27 cellular contexts compared by ENCODE assay signal in the genomic region with DNA sequence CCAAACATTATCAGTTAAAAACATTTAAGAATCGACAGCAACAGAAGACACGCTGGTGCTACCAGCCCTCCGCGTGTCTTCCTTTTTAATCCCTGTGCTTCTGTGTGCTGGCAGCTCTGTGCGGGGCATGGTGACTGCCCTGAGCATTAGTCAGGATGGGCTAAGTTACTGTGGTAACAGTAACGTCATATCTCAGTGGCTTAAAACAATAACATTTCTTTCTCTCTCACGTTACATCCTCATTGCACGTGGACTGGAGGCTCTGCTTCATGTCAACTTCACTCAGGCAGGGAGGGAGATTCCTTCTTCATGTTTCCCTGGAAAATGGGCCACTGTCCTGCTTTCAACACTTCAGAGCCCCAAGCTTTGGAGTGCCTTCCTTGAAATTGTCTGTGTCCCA.
A peak's percentile ranks its signal among the peaks of the same experiment; 100 is the strongest.
DNase-seq lines count a peak whose midpoint lies in the region; ATAC-seq, FAIRE-seq and TF ChIP-seq lines count a peak whose summit lies in the region.
"Had no signal": no experiment of that assay in that cellular context is flagged by ENCODE, and none has a peak within 500 bp of the region (broad histone marks: within the 10 kb centered on the region; RNA-seq: fewer than 3 reads in every experiment).

No MANE protein-coding gene starts in this region.

- H3K4me3 ChIP-seq in MG63 (no peak overlapping the region), bronchial epithelial cell (ENCODE audit: low read depth, low read length) (no peak overlapping the region), muscle layer of colon (ENCODE audit: low read depth in 1 of 2, low read length in 2 of 2) (no peak overlapping the region), kidney (ENCODE audit: low read length in 2 of 2) (no peak overlapping the region)
- H3K4me3 ChIP-seq: cardiac muscle cell, thyroid gland had no signal

- ATAC-seq in esophagus mucosa, result no peak
- ATAC-seq in GM18870 (IDR thresholded peaks at IDR 0.05; ENCODE audit: unreplicated experiment), result no peak
- ATAC-seq: activated T-cell treated with anti-CD3 and anti-CD28 coated beads, Interleukin-2, amount 50 U/mL, for 72 hours; left colon; natural killer cell; stimulated activated naive CD8-positive, alpha-beta T cell treated with anti-CD3 and anti-CD28 coated beads, Interleukin-15, Interleukin-2, amounts not matched to agents 100 U/mL and 50 U/mL, for 24 hours; T-helper 17 cell had no signal

- TF ChIP-seq CTCF in bronchial epithelial cell (IDR thresholded peaks at IDR 0.05; ENCODE audit: insufficient read depth, low read length, severe bottlenecking), result no peak
- TF ChIP-seq CTCF in kidney (IDR thresholded peaks at IDR 0.05; ENCODE audit: borderline replicate concordance, extremely low read depth, insufficient read depth), result no peak

- H3K27ac ChIP-seq in muscle layer of colon (ENCODE audit: low read depth, low read length) (peak overlapping the region; percentile 56), kidney (ENCODE audit: low read depth in 2 of 2, low read length in 2 of 2) (no peak overlapping the region)
- H3K27ac ChIP-seq: cardiac muscle cell, thyroid gland had no signal

- DNase-seq in MG63, result peak; percentile 43
- peak; percentile 78 for DNase-seq in bronchial epithelial cell (ENCODE audit: low read depth)
- no peak for DNase-seq in GM19238 (ENCODE audit: insufficient read length, low spot score)
- DNase-seq in kidney, result no peak
- DNase-seq: activated CD4-positive, alpha-beta T cell treated with anti-CD3 and anti-CD28 coated beads, Interleukin-2, amount 10 ng/mL, durations not matched to agents 24 days and 14 days; activated naive CD4-positive, alpha-beta T cell treated with anti-CD3 and anti-CD28 coated beads for 36 hours; activated T-cell treated with anti-CD3 and anti-CD28 coated beads, Interleukin-2, amount 50 U/mL, for 72 hours; CD4-positive, alpha-beta T cell; GF-D8; glutamatergic neuron; natural killer cell; NCI-H1048; NCI-H1930; NCI-H69; SK-N-SH; stimulated activated CD4-positive, alpha-beta T cell treated with anti-CD3 and anti-CD28 coated beads, Interleukin-12 subunit alpha, Interleukin-12 subunit beta, amount 100 ng/mL, for 4 hours; stimulated activated naive CD8-positive, alpha-beta T cell treated with anti-CD3 and anti-CD28 coated beads, Interleukin-15, Interleukin-2, amounts not matched to agents 100 U/mL and 50 U/mL, for 24 hours; T-helper 17 cell; thyroid gland had no signal

- H3K9me3 ChIP-seq in MG63 (no peaks in the 10 kb centered on the region), muscle layer of colon (ENCODE audit: low read length) (no peaks in the 10 kb centered on the region), kidney (ENCODE audit: control insufficient read depth in 1 of 2, low read length in 2 of 2) (no peaks in the 10 kb centered on the region)
- H3K9me3 ChIP-seq: SK-N-SH, thyroid gland had no signal

- H3K27me3 ChIP-seq in MG63, result no peaks in the 10 kb centered on the region
- H3K27me3 ChIP-seq in bronchial epithelial cell (ENCODE audit: control insufficient read depth, insufficient read depth, low read length), result no peaks in the 10 kb centered on the region
- H3K27me3 ChIP-seq in muscle layer of colon (ENCODE audit: control insufficient read depth in 1 of 2, insufficient read depth in 2 of 2, low read length in 2 of 2), result no peaks in the 10 kb centered on the region
- H3K27me3 ChIP-seq: thyroid gland had no signal

- no peak for FAIRE-seq in bronchial epithelial cell (lab: Jason Lieb, UNC)
- no peak for FAIRE-seq in kidney (lab: Jason Lieb, UNC)
- FAIRE-seq: GM18507, H1, HTR-8/SVneo had no signal

- H3K9ac ChIP-seq in muscle layer of colon (ENCODE audit: low read length), result no peak overlapping the region
- H3K9ac ChIP-seq in kidney (ENCODE audit: low read length in 2 of 2), result no peak overlapping the region
- H3K9ac ChIP-seq: SK-N-SH had no signal

- H3K4me1 ChIP-seq in muscle layer of colon (ENCODE audit: insufficient read depth, low read length), result peaks cover 22% of the 10 kb centered on the region
- no peaks in the 10 kb centered on the region for H3K4me1 ChIP-seq in kidney (ENCODE audit: control insufficient read depth in 1 of 2, insufficient read depth in 1 of 2, low read depth in 1 of 2, low read length in 2 of 2)
- H3K4me1 ChIP-seq: thyroid gland had no signal

- intact Hi-C loops in kidney (cut with DNase I), result no loop called here

- H3K36me3 ChIP-seq in MG63 (no peaks in the 10 kb centered on the region), bronchial epithelial cell (ENCODE audit: control insufficient read depth, insufficient read depth, low read length) (no peaks in the 10 kb centered on the region), muscle layer of colon (ENCODE audit: insufficient read depth, low read length) (no peaks in the 10 kb centered on the region), kidney (ENCODE audit: control insufficient read depth in 1 of 2, insufficient read depth in 2 of 2, low read length in 2 of 2) (no peaks in the 10 kb centered on the region)
- H3K36me3 ChIP-seq: cardiac muscle cell, thyroid gland had no signal

Comparison
In these comparisons a context has a peak if more than half of its experiments do, and no peak if none do; other contexts are left out.
1. DNase-seq: peak in MG63 (single experiment) and bronchial epithelial cell (single experiment); none in GM19238 (single experiment) and kidney (single experiment).